ENCODE assay signal across 8 cellular contexts in the genomic region with DNA sequence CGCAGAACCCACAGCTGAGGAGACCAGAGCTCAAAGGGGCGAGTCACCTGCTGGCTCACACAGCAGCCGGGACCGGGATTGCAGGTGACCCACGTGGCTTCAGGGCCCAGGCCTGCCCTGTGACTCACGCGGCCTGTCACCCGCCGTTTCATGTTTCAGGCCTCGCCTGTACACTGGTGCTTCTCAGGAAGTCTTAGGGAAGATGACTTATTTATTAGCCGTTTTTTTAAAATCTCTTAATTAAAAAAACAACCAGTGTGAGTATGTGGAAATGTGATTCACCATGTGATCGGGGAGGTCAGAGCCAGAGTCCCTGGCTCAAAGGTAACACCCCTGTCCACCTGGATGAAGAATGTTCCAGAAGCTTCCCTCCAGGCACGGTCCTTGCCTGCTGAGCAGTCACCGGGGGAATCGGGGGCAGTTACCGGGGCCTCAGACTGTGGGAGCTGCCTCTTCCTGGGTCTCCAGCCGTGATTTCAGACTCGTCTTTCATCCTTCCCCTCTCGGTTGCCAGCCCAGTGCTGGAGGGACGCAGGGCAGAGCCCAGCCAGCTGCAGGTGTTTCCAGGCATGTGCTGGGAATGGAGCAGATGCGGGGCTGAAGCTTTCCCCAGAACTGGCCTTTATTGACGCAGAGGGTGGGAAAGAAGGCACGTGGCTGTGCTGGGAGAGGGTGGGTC. TPM values are rescaled to one million over a fixed set of nuclear protein-coding genes. Genes with fewer than 3 reads are reported as not detected.
DNase-seq lines count a peak whose midpoint lies in the region; ATAC-seq and TF ChIP-seq lines count a peak whose summit lies in the region.

No MANE protein-coding gene starts in this region.

- peak; percentile 2 for DNase-seq in DMS53 treated with DMSO at 0.1 percent for 48 hours (lab: John Stamatoyannopoulos, UW; ENCODE audit: unreplicated experiment)
- peak; percentile 89 for DNase-seq in RKO (ENCODE audit: low spot score)
- peak; percentile 63 for DNase-seq in colonic mucosa
- peak; percentile 64 to 82 (median 70) for DNase-seq in mucosa of descending colon
- DNase-seq in tibial nerve (ENCODE audit: low spot score in 2 of 2): no peak
- no peak for DNase-seq in sigmoid colon
- no peak for DNase-seq in NOMO-1 (lab: John Stamatoyannopoulos, UW; ENCODE audit: unreplicated experiment in 2 of 2)
- no peak for DNase-seq in caudate nucleus (lab: John Stamatoyannopoulos, UW)

- H3K9ac ChIP-seq in colonic mucosa (ENCODE audit: low read depth in 2 of 2, low read length in 2 of 2): no peak overlapping the region

- H3K9me3 ChIP-seq in colonic mucosa (no peaks in the 10 kb centered on the region), mucosa of descending colon (no peaks in the 10 kb centered on the region), tibial nerve (no peaks in the 10 kb centered on the region), sigmoid colon (no peaks in the 10 kb centered on the region)

- H3K27me3 ChIP-seq in colonic mucosa: no peaks in the 10 kb centered on the region
- no peaks in the 10 kb centered on the region for H3K27me3 ChIP-seq in tibial nerve
- no peaks in the 10 kb centered on the region for H3K27me3 ChIP-seq in sigmoid colon

- H3K27ac ChIP-seq in colonic mucosa: no peak overlapping the region
- H3K27ac ChIP-seq in tibial nerve: peak overlapping the region in 3 of 4 donors; percentile 13 to 23 (median 20)
- H3K27ac ChIP-seq in sigmoid colon: peak overlapping the region in 2 of 4 donors; percentile 24
- no peak overlapping the region for H3K27ac ChIP-seq in caudate nucleus (ENCODE audit: low read depth, low read length)

- peak; percentile 89 for ATAC-seq in mucosa of descending colon

- WGBS in tibial nerve, 2 donors: 78 to 81% methylated on average over 22 to 23 of the region's 23 CpGs
- WGBS in sigmoid colon, 2 donors: 48 to 66% methylated on average over 23 of the region's 23 CpGs

- TF ChIP-seq POLR2A in tibial nerve (IDR thresholded peaks at IDR 0.05) (no peak), sigmoid colon (IDR thresholded peaks at IDR 0.05) (no peak)

- TF ChIP-seq CTCF in colonic mucosa (IDR thresholded peaks at IDR 0.05) (no peak), mucosa of descending colon (IDR thresholded peaks at IDR 0.05) (no peak), tibial nerve (IDR thresholded peaks at IDR 0.05) (no peak), sigmoid colon (IDR thresholded peaks at IDR 0.05) (no peak)

- H3K4me3 ChIP-seq in colonic mucosa (no peak overlapping the region), mucosa of descending colon (no peak overlapping the region), tibial nerve (no peak overlapping the region), sigmoid colon (no peak overlapping the region)

- TF ChIP-seq EP300 in tibial nerve (IDR thresholded peaks at IDR 0.05) (no peak), sigmoid colon (IDR thresholded peaks at IDR 0.05) (no peak)

- H3K4me1 ChIP-seq in colonic mucosa: peaks cover 9% of the 10 kb centered on the region
- H3K4me1 ChIP-seq in mucosa of descending colon (ENCODE audit: low read depth): peaks cover 23% of the 10 kb centered on the region
- H3K4me1 ChIP-seq in tibial nerve: peaks cover 0 to 92% (median 31%) of the 10 kb centered on the region in 4 donors
- peaks cover 0 to 37% (median 19%) of the 10 kb centered on the region in 4 donors for H3K4me1 ChIP-seq in sigmoid colon

- intact Hi-C loops in colonic mucosa (cut with DNase I): no loop called here
- intact Hi-C loops in mucosa of descending colon (cut with DNase I, micrococcal nuclease): no loop called here
- intact Hi-C loops in sigmoid colon (cut with DNase I): no loop called here

- no peaks in the 10 kb centered on the region for H3K36me3 ChIP-seq in colonic mucosa
- H3K36me3 ChIP-seq in mucosa of descending colon (ENCODE audit: low read depth): no peaks in the 10 kb centered on the region
- H3K36me3 ChIP-seq in tibial nerve: no peaks in the 10 kb centered on the region
- H3K36me3 ChIP-seq in sigmoid colon: no peaks in the 10 kb centered on the region

RNA-seq across cellular contexts. Expression of a gene that starts 49.3 kb away (rescaled TPM):
- total RNA-seq in colonic mucosa: 100 to 1,000 TPM in 1 of 2 donors, 10 to 100 TPM in 1; 83.4 to 107 TPM
- total RNA-seq in mucosa of descending colon: 100 to 1,000 TPM in 1 of 3 donors, 10 to 100 TPM in 2; 73.3 to 127 (median 79.8) TPM
- 10 to 100 TPM; 28.2 to 48.8 (median 31.8) TPM for total RNA-seq in tibial nerve
- total RNA-seq in sigmoid colon: 10 to 100 TPM; 11.0 to 30.3 (median 15.9) TPM
- 10 to 100 TPM; 20.4 to 60.3 (median 40.7) TPM for polyA plus RNA-seq in sigmoid colon

Comparison
In these comparisons a context has a peak if more than half of its experiments do, and no peak if none do; other contexts are left out.
1. DNase-seq: peak in DMS53 treated with DMSO at 0.1 percent for 48 hours (single experiment), RKO (single experiment), colonic mucosa (single experiment) and mucosa of descending colon (3 of 3); none in tibial nerve (0 of 2), sigmoid colon (single experiment), NOMO-1 (0 of 2) and caudate nucleus (0 of 61).
2. H3K27ac ChIP-seq: peak in tibial nerve (3 of 4); none in colonic mucosa (single experiment) and caudate nucleus (single experiment).